ENCODE assay signal across 17 cellular contexts in the genomic region with DNA sequence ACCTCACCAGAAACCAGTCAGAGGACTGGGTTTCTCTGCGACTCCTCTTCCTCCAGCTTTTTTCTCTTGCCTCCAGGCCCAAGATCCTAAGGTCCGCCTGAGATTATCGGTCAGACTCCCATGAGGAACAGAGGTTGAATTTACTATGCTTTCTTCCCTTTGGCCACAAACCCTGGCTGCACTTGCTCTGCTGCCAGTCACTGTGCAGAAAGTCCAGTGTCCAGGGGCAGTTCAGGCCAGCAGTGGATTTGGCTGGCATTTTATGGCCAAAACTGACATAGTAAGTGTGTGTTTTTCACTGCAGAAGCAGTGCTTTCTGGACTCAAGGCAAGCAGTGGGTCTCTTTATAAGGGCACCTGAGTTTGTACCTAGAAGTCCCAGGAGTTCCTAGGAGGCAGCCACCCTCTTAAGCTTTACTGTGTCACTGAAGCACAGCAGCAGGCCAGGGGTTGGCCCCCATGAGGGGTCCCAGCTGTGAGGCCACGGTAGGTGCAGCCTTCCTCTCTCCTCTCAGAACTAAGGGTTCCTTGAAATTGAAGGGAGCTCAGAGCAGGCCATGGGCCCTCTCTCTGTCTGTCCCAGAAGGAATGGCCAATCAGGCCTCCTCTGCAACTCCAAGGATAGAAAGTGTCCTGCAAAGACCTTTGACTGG. TPM values are rescaled to one million over a fixed set of nuclear protein-coding genes. Genes with fewer than 3 reads are reported as not detected.
DNase-seq lines count a peak whose midpoint lies in the region; ATAC-seq, FAIRE-seq and TF ChIP-seq lines count a peak whose summit lies in the region.
"Had no signal": no experiment of that assay in that cellular context is flagged by ENCODE, and none has a peak within 500 bp of the region (broad histone marks: within the 10 kb centered on the region; RNA-seq: fewer than 3 reads in every experiment).

No MANE protein-coding gene starts in this region.

- no peak overlapping the region for H3K9ac ChIP-seq in liver (ENCODE audit: low read depth in 1 of 2, low read length in 2 of 2)
- H3K9ac ChIP-seq in HepG2 (ENCODE audit: insufficient read depth, low read depth, low read length): no peak overlapping the region

- intact Hi-C loops in HepG2 (cut with micrococcal nuclease; ENCODE audit: unreplicated experiment): loop anchor here (5.0 kb wide), 1 partner anchor 111 kb away; no protein-coding TSS in a partner anchor
- intact Hi-C loops in CD8-positive, alpha-beta T cell (cut with DNase I, micrococcal nuclease): loop anchor here in 1 of 2 experiments (10.0 kb wide), 1 partner anchor 274 kb away; no protein-coding TSS in a partner anchor

- 44% methylated on average over 4 of the region's 4 CpGs for whole genome bisulfite sequencing in liver
- 64% methylated on average over 3 of the region's 4 CpGs for WGBS in HepG2 (ENCODE audit: low lambda C conversion rate)

- H3K27me3 Mint-ChIP-seq in neural crest cell (ENCODE audit: low read depth): peaks cover under 1% of the 10 kb centered on the region
- peaks cover 22% of the 10 kb centered on the region for H3K27me3 Mint-ChIP-seq in CD8-positive, alpha-beta T cell (ENCODE audit: low read depth)

- TF ChIP-seq POLR2A in HepG2 (IDR thresholded peaks at IDR 0.05; ENCODE audit: insufficient read depth in 1 of 2, low read depth in 2 of 2, low read length in 2 of 2): no peak

- no peak for TF ChIP-seq RAD21 in liver (IDR thresholded peaks at IDR 0.05)
- no peak for TF ChIP-seq RAD21 in HepG2 (CRISPR knock-in tag; IDR thresholded peaks at IDR 0.05)

- H3K9me3 ChIP-seq in liver (ENCODE audit: control insufficient read depth in 4 of 4, low read length in 3 of 4): no peaks in the 10 kb centered on the region
- H3K9me3 ChIP-seq in HepG2 (ENCODE audit: low read length): no peaks in the 10 kb centered on the region
- no peaks in the 10 kb centered on the region for H3K9me3 ChIP-seq in CD8-positive, alpha-beta T cell (ENCODE audit: low read length)

- H3K4me2 ChIP-seq in HepG2 (ENCODE audit: low read depth, low read length): no peak overlapping the region

- no peaks in the 10 kb centered on the region for H3K36me3 ChIP-seq in liver (ENCODE audit: control insufficient read depth in 4 of 4, insufficient read depth in 3 of 4, low read depth in 1 of 4, low read length in 3 of 4)
- no peaks in the 10 kb centered on the region for H3K36me3 ChIP-seq in HepG2 (replicated peaks in 1 of 2; ENCODE audit: control insufficient read depth in 1 of 2, insufficient read depth in 2 of 2, low read length in 2 of 2)
- no peaks in the 10 kb centered on the region for H3K36me3 ChIP-seq in CD8-positive, alpha-beta T cell (ENCODE audit: insufficient read depth, low read length)

- H3K36me3 Mint-ChIP-seq in neural crest cell (ENCODE audit: low read depth): peaks cover 23% of the 10 kb centered on the region
- no peaks in the 10 kb centered on the region for H3K36me3 Mint-ChIP-seq in CD8-positive, alpha-beta T cell

- peaks cover 64% of the 10 kb centered on the region for H3K4me1 Mint-ChIP-seq in neural crest cell
- peaks cover 15% of the 10 kb centered on the region for H3K4me1 Mint-ChIP-seq in CD8-positive, alpha-beta T cell (ENCODE audit: low read depth)

- DNase-seq in HepG2 (ENCODE audit: low spot score): no peak
- peak; percentile 67 for DNase-seq in left lobe of liver (ENCODE audit: low spot score)
- DNase-seq in neural crest cell (ENCODE audit: low read depth, low spot score): no peak
- DNase-seq in NCI-H1417 (lab: John Stamatoyannopoulos, UW): no peak
- DNase-seq in CD8-positive, alpha-beta T cell: no peak
- DNase-seq: 8988T, C1 segment of cervical spinal cord, GF-D8, NCI-H2029 treated with DMSO at 0.1 percent for 48 hours, NCI-H2171, NCI-H446, SHP77 had no signal

- peak overlapping the region; percentile 79 for H3K4me3 Mint-ChIP-seq in neural crest cell
- H3K4me3 Mint-ChIP-seq in CD8-positive, alpha-beta T cell: no peak overlapping the region

- H3K27ac ChIP-seq in liver (ENCODE audit: low read depth in 1 of 2, low read length in 2 of 2) (peak overlapping the region; percentile 7 to 51), HepG2 (ENCODE audit: extremely low read length, insufficient read depth, low read length) (no peak overlapping the region)
- no peak overlapping the region for H3K27ac ChIP-seq in CD8-positive, alpha-beta T cell (ENCODE audit: low read depth, low read length)

- in situ Hi-C loops in HepG2 (cut with HindIII; ENCODE audit: extremely low pct_ligation_motif_present, low pct_unique_long_range_greater_than_20kb): loop anchor here (10.0 kb wide), 1 partner anchor 134 kb away; no protein-coding TSS in a partner anchor

- peaks cover 6% of the 10 kb centered on the region for H3K9me3 Mint-ChIP-seq in neural crest cell
- H3K9me3 Mint-ChIP-seq in CD8-positive, alpha-beta T cell: no peaks in the 10 kb centered on the region
- H3K9me3 Mint-ChIP-seq: IgD-negative memory B cell had no signal

- no peak for ATAC-seq in HepG2
- ATAC-seq in left lobe of liver: peak; percentile 64
- no peak for ATAC-seq in GM21390 (IDR thresholded peaks at IDR 0.05; ENCODE audit: unreplicated experiment)
- no peak for ATAC-seq in CD8-positive, alpha-beta T cell
- ATAC-seq: PC-3 had no signal

- FAIRE-seq in HepG2 (lab: Jason Lieb, UNC): no peak
- FAIRE-seq: H54 had no signal

- POLR2A ChIA-PET in HepG2 (lab: Yijun Ruan, JAX): no interaction called here
- POLR2A ChIA-PET in CD8-positive, alpha-beta T cell (lab: Charles Lee): no interaction called here

- CTCF ChIA-PET in HepG2 (lab: Yijun Ruan, JAX; ENCODE audit: low intra/inter-chr PET ratio, low total read pairs): no interaction called here
- CTCF ChIA-PET in CD8-positive, alpha-beta T cell (lab: Charles Lee): interaction anchor here (0.8 to 5.3 kb wide), 4 partner anchors 14 to 130 kb away, joined by 4 to 98 read pairs (median 24); no protein-coding TSS in a partner anchor

- H4K20me1 ChIP-seq in HepG2 (ENCODE audit: insufficient read depth, low read length): no peaks in the 10 kb centered on the region

- TF ChIP-seq CTCF in liver (IDR thresholded peaks at IDR 0.05; ENCODE audit: low read depth, low read length, missing input control) (no peak), HepG2 (CRISPR knock-in tag; IDR thresholded peaks at IDR 0.05) (no peak), neural crest cell (conservative IDR thresholded peaks at IDR 0.05) (no peak)
- TF ChIP-seq CTCF in CD8-positive, alpha-beta T cell (IDR thresholded peaks at IDR 0.05): no peak

- TF ChIP-seq EP300 in HepG2 (IDR thresholded peaks at IDR 0.05; ENCODE audit: low read depth in 2 of 2, low read length in 2 of 2) (no peak), HepG2 (CRISPR knock-in tag; IDR thresholded peaks at IDR 0.05; ENCODE audit: borderline replicate concordance) (no peak)

- H3K79me2 ChIP-seq in HepG2 (ENCODE audit: insufficient read depth, low read length): no peaks in the 10 kb centered on the region

- no peak overlapping the region for H3K4me3 ChIP-seq in liver (ENCODE audit: low read depth in 1 of 3, low read length in 3 of 3)
- no peak overlapping the region for H3K4me3 ChIP-seq in HepG2 (replicated peaks in 1 of 3; ENCODE audit: insufficient read depth in 1 of 3, low read depth in 2 of 3, low read length in 3 of 3)
- H3K4me3 ChIP-seq in CD8-positive, alpha-beta T cell (ENCODE audit: low read depth, low read length): no peak overlapping the region

- H3K27me3 ChIP-seq in liver (ENCODE audit: control insufficient read depth in 4 of 4, insufficient read depth in 4 of 4, low read length in 3 of 4) (no peaks in the 10 kb centered on the region), HepG2 (ENCODE audit: control insufficient read depth in 1 of 2, insufficient read depth in 2 of 2, low read length in 2 of 2) (peaks cover 0 to 12% of the 10 kb centered on the region in 2 experiments; a peak in 4 of 5 replicates)
- H3K27me3 ChIP-seq in CD8-positive, alpha-beta T cell (ENCODE audit: insufficient read depth, low read length): no peaks in the 10 kb centered on the region

- BruUV-seq in HepG2 (replicated peaks; lab: Mats Ljungman, UMichigan): no TSS peak

- H3K27ac Mint-ChIP-seq in neural crest cell (ENCODE audit: unreplicated experiment): no peak overlapping the region
- no peak overlapping the region for H3K27ac Mint-ChIP-seq in CD8-positive, alpha-beta T cell

- no peak overlapping the region for H2AFZ ChIP-seq in HepG2 (ENCODE audit: low read length)

- H3K4me1 ChIP-seq in liver (ENCODE audit: control insufficient read depth in 4 of 4, insufficient read depth in 4 of 4, low read length in 3 of 4) (peaks cover 2 to 25% (median 8%) of the 10 kb centered on the region in 4 donors), HepG2 (ENCODE audit: insufficient read depth, low read length) (no peaks in the 10 kb centered on the region)
- H3K4me1 ChIP-seq in CD8-positive, alpha-beta T cell (ENCODE audit: insufficient read depth, low read length): peaks cover 6% of the 10 kb centered on the region

RNA-seq across cellular contexts. Expression of a gene that starts 3.4 kb away (rescaled TPM):
- total RNA-seq in liver: 1 to 10 TPM in 1 of 2 donors, under 1 TPM in 1; 0.84 to 1.1 TPM
- 1 to 10 TPM in 1 of 2 donors, under 1 TPM in 1; 0.32 to 1.9 TPM for polyA plus RNA-seq in liver
- not detected in 2 replicates for total RNA-seq in HepG2 (2016; rRNA removed; fragmentation: Illumina TruSeq; extraction: Trizol)
- total RNA-seq in HepG2 (2016; cell fraction: cytosol; rRNA removed; fragmentation: Illumina TruSeq; extraction: Trizol; ENCODE audit: low read depth): not detected in 2 replicates
- 0.04 TPM in 1 of 2 replicates, not detected in the other for total RNA-seq in HepG2 (2016; cell fraction: insoluble cytoplasmic fraction; rRNA removed; fragmentation: Illumina TruSeq; extraction: Trizol)
- not detected in 2 replicates for total RNA-seq in HepG2 (2016; cell fraction: membrane; rRNA removed; fragmentation: Illumina TruSeq; extraction: Trizol)
- total RNA-seq in HepG2 (2016; cell fraction: nucleus; rRNA removed; fragmentation: Illumina TruSeq; extraction: Trizol): not detected in 2 replicates
- 0.01 TPM in 1 of 2 replicates, not detected in the other for polyA plus RNA-seq in HepG2 (2011; rRNA removed)
- polyA plus RNA-seq in HepG2 (2011; cell fraction: cytosol; rRNA removed): not detected in 2 replicates
- polyA plus RNA-seq in HepG2 (2011; cell fraction: nucleus; rRNA removed): not detected in 2 replicates
- polyA plus RNA-seq in HepG2 (2012): not detected in 2 replicates
- not detected in 2 replicates for polyA plus RNA-seq in HepG2 (2016; cell fraction: cytosol; fragmentation: Illumina TruSeq; extraction: Trizol; ENCODE audit: low read depth)
- not detected in 2 replicates for polyA plus RNA-seq in HepG2 (2016; cell fraction: insoluble cytoplasmic fraction; fragmentation: Illumina TruSeq; extraction: Trizol; ENCODE audit: low read depth)
- not detected in 2 replicates for polyA plus RNA-seq in HepG2 (2016; cell fraction: membrane; fragmentation: Illumina TruSeq; extraction: Trizol; ENCODE audit: low read depth)
- polyA plus RNA-seq in HepG2 (2016; cell fraction: nucleus; fragmentation: Illumina TruSeq; extraction: Trizol; ENCODE audit: insufficient read depth, low read depth): 0.11 TPM in 1 of 2 replicates, not detected in the other
- polyA minus RNA-seq in HepG2 (2011; rRNA and poly(A)+ RNA removed; ENCODE audit: low replicate concordance): not detected in 2 replicates
- not detected in 2 replicates for polyA minus RNA-seq in HepG2 (2011; cell fraction: cytosol; rRNA and poly(A)+ RNA removed)
- not detected in 2 replicates for polyA minus RNA-seq in HepG2 (2011; cell fraction: nucleus; rRNA and poly(A)+ RNA removed)
- 3.1 TPM for total RNA-seq in left lobe of liver
- 21.7 and 23.0 TPM in 2 replicates for total RNA-seq in neural crest cell
- total RNA-seq in CD8-positive, alpha-beta T cell: 1 to 10 TPM in 1 of 2 experiments, under 1 TPM in 1; 0.52 to 1.1 TPM
- polyA plus RNA-seq: IgD-negative memory B cell had no signal

RNA-seq across cellular contexts. Expression of a gene that starts 53.2 kb away (rescaled TPM):
- total RNA-seq in liver (1 to 10 TPM; 7.1 TPM), HepG2 (2016; rRNA removed; fragmentation: Illumina TruSeq; extraction: Trizol) (29.5 and 43.2 TPM in 2 replicates), left lobe of liver (7.3 TPM), neural crest cell (14.0 and 16.7 TPM in 2 replicates)
- polyA plus RNA-seq in liver (10 to 100 TPM; 11.5 to 26.2 TPM), HepG2 (2011; rRNA removed) (9.9 and 12.6 TPM in 2 replicates)
- 10.7 and 11.2 TPM in 2 replicates for total RNA-seq in HepG2 (2016; cell fraction: cytosol; rRNA removed; fragmentation: Illumina TruSeq; extraction: Trizol; ENCODE audit: low read depth)
- total RNA-seq in HepG2 (2016; cell fraction: insoluble cytoplasmic fraction; rRNA removed; fragmentation: Illumina TruSeq; extraction: Trizol): 30.4 and 46.3 TPM in 2 replicates
- 12.8 and 13.8 TPM in 2 replicates for total RNA-seq in HepG2 (2016; cell fraction: membrane; rRNA removed; fragmentation: Illumina TruSeq; extraction: Trizol)
- total RNA-seq in HepG2 (2016; cell fraction: nucleus; rRNA removed; fragmentation: Illumina TruSeq; extraction: Trizol): 15.0 and 15.2 TPM in 2 replicates
- 4.8 and 7.0 TPM in 2 replicates for polyA plus RNA-seq in HepG2 (2011; cell fraction: cytosol; rRNA removed)
- 2.0 and 6.0 TPM in 2 replicates for polyA plus RNA-seq in HepG2 (2011; cell fraction: nucleus; rRNA removed)
- 26.8 and 37.1 TPM in 2 replicates for polyA plus RNA-seq in HepG2 (2012)
- 16.6 and 17.5 TPM in 2 replicates for polyA plus RNA-seq in HepG2 (2016; cell fraction: cytosol; fragmentation: Illumina TruSeq; extraction: Trizol; ENCODE audit: low read depth)
- 70.9 and 79.1 TPM in 2 replicates for polyA plus RNA-seq in HepG2 (2016; cell fraction: insoluble cytoplasmic fraction; fragmentation: Illumina TruSeq; extraction: Trizol; ENCODE audit: low read depth)
- 17.8 and 21.6 TPM in 2 replicates for polyA plus RNA-seq in HepG2 (2016; cell fraction: membrane; fragmentation: Illumina TruSeq; extraction: Trizol; ENCODE audit: low read depth)
- polyA plus RNA-seq in HepG2 (2016; cell fraction: nucleus; fragmentation: Illumina TruSeq; extraction: Trizol; ENCODE audit: insufficient read depth, low read depth): 25.2 and 26.0 TPM in 2 replicates
- polyA minus RNA-seq in HepG2 (2011; rRNA and poly(A)+ RNA removed; ENCODE audit: low replicate concordance): 1.4 and 2.5 TPM in 2 replicates
- 3.7 and 4.5 TPM in 2 replicates for polyA minus RNA-seq in HepG2 (2011; cell fraction: cytosol; rRNA and poly(A)+ RNA removed)
- polyA minus RNA-seq in HepG2 (2011; cell fraction: nucleus; rRNA and poly(A)+ RNA removed): 12.4 and 15.5 TPM in 2 replicates
- 1 to 10 TPM in 1 of 2 experiments, under 1 TPM in 1; 0.35 to 1.1 TPM for total RNA-seq in CD8-positive, alpha-beta T cell

Comparison
In these comparisons a context has a peak if more than half of its experiments do, and no peak if none do; other contexts are left out.
1. H3K27ac ChIP-seq: peak in liver (2 of 2); none in HepG2 (single experiment) and CD8-positive, alpha-beta T cell (single experiment).